In the genomic region with DNA sequence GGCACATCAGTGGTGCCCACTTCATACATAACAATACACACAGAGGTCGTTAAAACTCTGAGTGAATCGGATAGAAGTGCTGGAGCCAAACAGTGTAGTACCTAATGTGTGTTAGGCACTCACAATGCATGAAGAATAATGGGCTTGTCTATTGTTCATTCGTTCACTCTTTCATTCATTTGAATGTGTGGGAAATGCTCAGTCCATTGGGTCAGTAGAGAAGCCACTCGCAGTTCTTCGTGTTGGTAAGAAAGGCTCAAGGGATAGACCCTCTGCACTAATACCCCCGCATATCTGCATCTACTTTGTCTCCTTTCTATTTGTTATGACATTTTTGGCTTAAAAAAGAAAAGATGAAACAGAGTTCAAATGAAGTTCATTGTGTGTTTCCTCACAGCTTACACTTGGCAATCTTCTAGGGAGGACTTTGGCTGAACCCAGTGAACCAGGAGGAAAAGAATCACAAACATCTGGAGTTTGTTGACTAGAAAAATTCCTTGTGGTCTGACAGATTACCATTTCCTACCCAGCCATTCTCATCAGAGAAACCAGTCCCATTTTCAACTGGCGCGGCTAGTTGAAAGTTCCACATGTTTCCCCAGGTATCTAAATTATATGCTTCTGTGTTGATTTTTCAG, we compare ENCODE assay signal across 11 cellular contexts. TPM values are rescaled to one million over a fixed set of nuclear protein-coding genes. Genes with fewer than 3 reads are reported as not detected.
DNase-seq lines count a peak whose midpoint lies in the region; ATAC-seq and TF ChIP-seq lines count a peak whose summit lies in the region.
"Had no signal": no experiment of that assay in that cellular context is flagged by ENCODE, and none has a peak within 500 bp of the region (broad histone marks: within the 10 kb centered on the region; RNA-seq: fewer than 3 reads in every experiment).

No MANE protein-coding gene starts in this region.

- H3K4me1 ChIP-seq in right cardiac atrium (ENCODE audit: control insufficient read depth, insufficient read depth, low read length): peaks cover 11% of the 10 kb centered on the region
- peaks cover 0 to 87% (median 82%) of the 10 kb centered on the region in 4 donors for H3K4me1 ChIP-seq in sigmoid colon
- H3K4me1 ChIP-seq in endodermal cell (ENCODE audit: control insufficient read depth, insufficient read depth, low read length): peaks cover 6% of the 10 kb centered on the region

- H3K9me3 ChIP-seq in right cardiac atrium (ENCODE audit: control insufficient read depth, low read length) (no peaks in the 10 kb centered on the region), sigmoid colon (no peaks in the 10 kb centered on the region), endodermal cell (ENCODE audit: control insufficient read depth, low read length) (no peaks in the 10 kb centered on the region)

- no peak overlapping the region for H3K27ac Mint-ChIP-seq in endodermal cell
- H3K27ac Mint-ChIP-seq: stimulated activated naive CD8-positive, alpha-beta T cell treated with anti-CD3 and anti-CD28 coated beads, Interleukin-15, Interleukin-2, amounts not matched to agents 100 ng/mL and 50 ng/mL, for 24 hours had no signal

- intact Hi-C loops in right cardiac atrium (cut with DNase I) (loop anchor here in 1 of 4 donors (5.0 kb wide), 1 partner anchor 37 kb away; a partner anchor contains a TSS), sigmoid colon (cut with DNase I) (no loop called here)

- H3K9me3 Mint-ChIP-seq in endodermal cell: no peaks in the 10 kb centered on the region
- H3K9me3 Mint-ChIP-seq: stimulated activated naive CD8-positive, alpha-beta T cell treated with anti-CD3 and anti-CD28 coated beads, Interleukin-15, Interleukin-2, amounts not matched to agents 100 ng/mL and 50 ng/mL, for 24 hours had no signal

- H3K4me3 ChIP-seq in astrocyte of the cerebellum (ENCODE audit: low read depth, low read length) (no peak overlapping the region), right cardiac atrium (ENCODE audit: low read length) (no peak overlapping the region), sigmoid colon (peak overlapping the region in 1 of 4 donors; percentile 5), endodermal cell (ENCODE audit: low read length) (no peak overlapping the region)

- H3K27me3 ChIP-seq in right cardiac atrium (ENCODE audit: control insufficient read depth, insufficient read depth): no peaks in the 10 kb centered on the region
- H3K27me3 ChIP-seq in sigmoid colon: no peaks in the 10 kb centered on the region
- H3K27me3 ChIP-seq in endodermal cell (ENCODE audit: control insufficient read depth, insufficient read depth, low read length, poor library complexity, severe bottlenecking): no peaks in the 10 kb centered on the region

- TF ChIP-seq CTCF in astrocyte of the cerebellum (IDR thresholded peaks at IDR 0.05; ENCODE audit: low read depth, low read length, missing control alignments) (no peak), sigmoid colon (IDR thresholded peaks at IDR 0.05) (no peak), endodermal cell (conservative IDR thresholded peaks at IDR 0.05) (no peak)

- peak in 3 of 4 donors; percentile 45 to 78 (median 48) for TF ChIP-seq EP300 in sigmoid colon (IDR thresholded peaks at IDR 0.05)

- H3K27me3 Mint-ChIP-seq in endodermal cell (ENCODE audit: insufficient read depth): no peaks in the 10 kb centered on the region
- H3K27me3 Mint-ChIP-seq: stimulated activated naive CD8-positive, alpha-beta T cell treated with anti-CD3 and anti-CD28 coated beads, Interleukin-15, Interleukin-2, amounts not matched to agents 100 ng/mL and 50 ng/mL, for 24 hours had no signal

- H3K4me3 Mint-ChIP-seq in endodermal cell: no peak overlapping the region
- H3K4me3 Mint-ChIP-seq: stimulated activated naive CD8-positive, alpha-beta T cell treated with anti-CD3 and anti-CD28 coated beads, Interleukin-15, Interleukin-2, amounts not matched to agents 100 ng/mL and 50 ng/mL, for 24 hours had no signal

- H3K27ac ChIP-seq in right cardiac atrium (ENCODE audit: low read length) (peak overlapping the region; percentile 94), sigmoid colon (peak overlapping the region; percentile 45 to 80 (median 77)), endodermal cell (ENCODE audit: low read depth, low read length) (no peak overlapping the region)

- no peaks in the 10 kb centered on the region for H3K36me3 ChIP-seq in sigmoid colon
- H3K36me3 ChIP-seq in endodermal cell (ENCODE audit: control insufficient read depth, insufficient read depth, low read length): no peaks in the 10 kb centered on the region

- DNase-seq in EH (ENCODE audit: low read depth) (peak; percentile 96), astrocyte of the cerebellum (ENCODE audit: low read depth) (peak; percentile 94), right cardiac atrium (no peak), sigmoid colon (peak; percentile 70), endodermal cell (no peak), hippocampal formation (lab: John Stamatoyannopoulos, UW) (no peak), CD1c-positive myeloid dendritic cell (ENCODE audit: extremely low spot score) (no peak)
- DNase-seq: DND-41, SIG-M5 had no signal

- no peak for TF ChIP-seq POLR2A in sigmoid colon (IDR thresholded peaks at IDR 0.05)

- peaks cover 6% of the 10 kb centered on the region for H3K4me1 Mint-ChIP-seq in endodermal cell

- in situ Hi-C loops in astrocyte of the cerebellum (cut with HindIII; ENCODE audit: low sequenced_read_pairs): no loop called here

- no peak overlapping the region for H3K9ac ChIP-seq in endodermal cell (ENCODE audit: extremely low read depth, low read length, poor library complexity, severe bottlenecking)

- no peaks in the 10 kb centered on the region for H3K36me3 Mint-ChIP-seq in endodermal cell (ENCODE audit: low read depth)

- ATAC-seq in right cardiac atrium: peak; percentile 82 to 85
- no peak for ATAC-seq in GM21367 (IDR thresholded peaks at IDR 0.05; ENCODE audit: unreplicated experiment)

- WGBS in right cardiac atrium: 29% methylated on average over 8 of the region's 8 CpGs
- 59 to 61% methylated on average over 8 of the region's 8 CpGs for WGBS in sigmoid colon, 2 donors
- WGBS in endodermal cell (ENCODE audit: insufficient coverage in 1 of 2, insufficient read length in 1 of 2), 2 experiments: 92 to 93% methylated on average over 6 to 8 of the region's 8 CpGs

RNA-seq across cellular contexts. Expression of a gene that starts 32.9 kb away (rescaled TPM):
- total RNA-seq in right cardiac atrium (10 to 100 TPM; 33.7 to 50.8 (median 35.5) TPM), sigmoid colon (10 to 100 TPM; 53.9 to 58.5 (median 56.4) TPM), endodermal cell (10 to 100 TPM; 11.7 to 13.4 TPM)
- polyA plus RNA-seq in right cardiac atrium (21.9 TPM), sigmoid colon (10 to 100 TPM; 25.2 to 54.1 (median 39.5) TPM)
- polyA plus RNA-seq in endodermal cell (2013, experiment 1 of 2): 15.1 TPM
- polyA plus RNA-seq in endodermal cell (2013, experiment 2 of 2): 12.3 TPM

RNA-seq across cellular contexts. Expression of a gene that starts 36.7 kb away (rescaled TPM):
- total RNA-seq in right cardiac atrium (100 to 1,000 TPM in 1 of 4 donors, 10 to 100 TPM in 3; 32.1 to 149 (median 75.0) TPM), sigmoid colon (100 to 1,000 TPM in 1 of 4 donors, 10 to 100 TPM in 2, 1 to 10 TPM in 1; 6.4 to 208 (median 26.8) TPM), endodermal cell (under 1 TPM; 0.58 to 0.95 TPM)
- polyA plus RNA-seq in right cardiac atrium (25.5 TPM), sigmoid colon (10 to 100 TPM; 10.2 to 39.3 (median 14.6) TPM)
- 1.1 TPM for polyA plus RNA-seq in endodermal cell (2013, experiment 1 of 2)
- 1.6 TPM for polyA plus RNA-seq in endodermal cell (2013, experiment 2 of 2)

Comparison
In these comparisons a context has a peak if more than half of its experiments do, and no peak if none do; other contexts are left out.
1. DNase-seq: peak in EH (single experiment), astrocyte of the cerebellum (single experiment) and sigmoid colon (single experiment); none in right cardiac atrium (0 of 3), endodermal cell (single experiment), hippocampal formation (0 of 2) and CD1c-positive myeloid dendritic cell (single experiment).